1 cellular context compared by ENCODE assay signal in genomic region chr3:88058322-88058592, GRCh38.
TF ChIP-seq lines count a peak whose summit lies in the region.

No MANE protein-coding gene starts in this region.

TF ChIP-seq in liver, 16 proteins besides CTCF, POLR2A, EP300 and RAD21 (continued from another document):
- TF ChIP-seq FOXA2 (IDR thresholded peaks at IDR 0.05) (no peak), FOXA1 (IDR thresholded peaks at IDR 0.05) (no peak), EGR1 (IDR thresholded peaks at IDR 0.05; ENCODE audit: low read depth in 2 of 2) (no peak), NR2F2 (IDR thresholded peaks at IDR 0.05) (no peak)
- TF ChIP-seq, protein P1, sequence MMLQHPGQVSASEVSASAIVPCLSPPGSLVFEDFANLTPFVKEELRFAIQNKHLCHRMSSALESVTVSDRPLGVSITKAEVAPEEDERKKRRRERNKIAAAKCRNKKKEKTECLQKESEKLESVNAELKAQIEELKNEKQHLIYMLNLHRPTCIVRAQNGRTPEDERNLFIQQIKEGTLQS (IDR thresholded peaks at IDR 0.05): no peak
- TF ChIP-seq, protein P2, sequence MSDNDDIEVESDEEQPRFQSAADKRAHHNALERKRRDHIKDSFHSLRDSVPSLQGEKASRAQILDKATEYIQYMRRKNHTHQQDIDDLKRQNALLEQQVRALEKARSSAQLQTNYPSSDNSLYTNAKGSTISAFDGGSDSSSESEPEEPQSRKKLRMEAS (IDR thresholded peaks at IDR 0.05): no peak
TF ChIP-seq in liver: peak in this region for 0.
